ENCODE assay signal across 19 cellular contexts in the genomic region with DNA sequence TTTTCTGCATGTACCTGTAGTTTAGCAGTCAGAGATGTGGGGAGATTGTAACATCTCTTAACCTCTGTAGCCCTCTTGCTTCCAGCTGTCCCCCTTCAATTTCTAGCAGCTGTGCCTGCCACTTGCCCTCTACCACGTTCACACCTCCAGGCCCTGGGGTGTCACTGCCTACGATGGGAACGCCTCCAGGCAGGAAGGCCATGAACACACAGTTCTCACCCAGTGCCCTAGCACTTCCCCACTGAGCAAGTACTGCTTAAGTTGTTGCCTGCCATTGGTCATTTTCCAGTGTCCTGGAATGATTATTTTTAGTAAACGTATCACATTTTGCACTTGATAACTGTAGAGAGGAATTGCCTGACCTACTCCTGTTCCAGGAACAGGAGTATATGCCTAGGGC.
A peak's percentile ranks its signal among the peaks of the same experiment; 100 is the strongest.
DNase-seq lines count a peak whose midpoint lies in the region; ATAC-seq, FAIRE-seq and TF ChIP-seq lines count a peak whose summit lies in the region.
"Had no signal": no experiment of that assay in that cellular context is flagged by ENCODE, and none has a peak within 500 bp of the region (broad histone marks: within the 10 kb centered on the region; RNA-seq: fewer than 3 reads in every experiment).

No MANE protein-coding gene starts in this region.

- H3K9me3 ChIP-seq in H1 (ENCODE audit: insufficient read depth in 2 of 2, low read depth in 1 of 2, low read length in 1 of 2): no peaks in the 10 kb centered on the region
- no peaks in the 10 kb centered on the region for H3K9me3 ChIP-seq in right cardiac atrium (ENCODE audit: control insufficient read depth, low read length)

- ATAC-seq in right cardiac atrium: peak; percentile 89
- ATAC-seq in GM21515 (IDR thresholded peaks at IDR 0.05; ENCODE audit: unreplicated experiment): no peak
- ATAC-seq: GM23338, PC-3 had no signal

- intact Hi-C loops in right cardiac atrium (cut with DNase I): no loop called here

- no peaks in the 10 kb centered on the region for H3K9me3 Mint-ChIP-seq in type B pancreatic cell

- H3K18ac ChIP-seq in H1 (ENCODE audit: extremely low read depth, low read length): no peak overlapping the region

- no peak overlapping the region for H3K9ac ChIP-seq in H1 (replicated peaks in 1 of 4; ENCODE audit: extremely low read depth in 1 of 4, low read depth in 3 of 4, low read length in 3 of 4)

- H4K20me1 ChIP-seq in H1 (replicated peaks in 1 of 2; ENCODE audit: control insufficient read depth in 1 of 2, insufficient read depth in 2 of 2, low read length in 2 of 2): no peaks in the 10 kb centered on the region

- H3K4ac ChIP-seq in H1 (replicated peaks; ENCODE audit: insufficient read length, low read depth, low read length): no peak overlapping the region

- H3K27ac ChIP-seq in H1 (ENCODE audit: low read depth, low read length) (no peak overlapping the region), right cardiac atrium (ENCODE audit: low read length) (peak overlapping the region; percentile 98)

- H3K14ac ChIP-seq in H1 (ENCODE audit: insufficient read length): no peak overlapping the region

- no peak overlapping the region for H4K8ac ChIP-seq in H1 (ENCODE audit: extremely low read depth, insufficient read depth, low read length)

- no peaks in the 10 kb centered on the region for H3K79me2 ChIP-seq in H1 (ENCODE audit: control insufficient read depth in 1 of 2, insufficient read depth in 2 of 2, low read length in 2 of 2)

- H3K27me3 ChIP-seq in H1 (replicated peaks in 1 of 4; ENCODE audit: control insufficient read depth in 3 of 4, extremely low read depth in 1 of 4, insufficient read depth in 3 of 4, low read length in 3 of 4): no peaks in the 10 kb centered on the region
- no peaks in the 10 kb centered on the region for H3K27me3 ChIP-seq in right cardiac atrium (ENCODE audit: control insufficient read depth, insufficient read depth)

- H3K56ac ChIP-seq in H1 (replicated peaks; ENCODE audit: insufficient read length, low read depth, low read length): no peak overlapping the region

- no peak for TF ChIP-seq POLR2A in H1 (IDR thresholded peaks at IDR 0.05; ENCODE audit: control extremely low read depth in 1 of 2, low read depth in 2 of 2, low read length in 2 of 2)

- peaks cover 0 to 8% (median 0%) of the 10 kb centered on the region in 4 experiments; a peak in 1 of 7 replicates for H3K4me1 ChIP-seq in H1 (replicated peaks in 1 of 4; ENCODE audit: control insufficient read depth in 3 of 4, insufficient read depth in 4 of 4, low read length in 3 of 4)
- peaks cover 8% of the 10 kb centered on the region for H3K4me1 ChIP-seq in right cardiac atrium (ENCODE audit: control insufficient read depth, insufficient read depth, low read length)

- TF ChIP-seq RAD21 in H1 (IDR thresholded peaks at IDR 0.05 in 1 of 2, conservative IDR thresholded peaks at IDR 0.05 in 1 of 2; ENCODE audit: low read depth in 2 of 2, low read length in 2 of 2): no peak

- H4K91ac ChIP-seq in H1 (replicated peaks; ENCODE audit: insufficient read length, low read length): no peak overlapping the region

- POLR2A ChIA-PET in HEK293T (lab: Yijun Ruan, JAX) (no interaction called here), H1 (lab: Charles Lee; ENCODE audit: partially characterized antibody) (no interaction called here)

- peaks cover 7% of the 10 kb centered on the region for H3K4me1 Mint-ChIP-seq in type B pancreatic cell (ENCODE audit: unreplicated experiment)

- no peaks in the 10 kb centered on the region for H3K23me2 ChIP-seq in H1 (ENCODE audit: low read depth, low read length)

- TF ChIP-seq CTCF in H1 (IDR thresholded peaks at IDR 0.05; ENCODE audit: control extremely low read depth in 1 of 3, insufficient read depth in 1 of 3, low read depth in 1 of 3, low read length in 3 of 3) (no peak), type B pancreatic cell (conservative IDR thresholded peaks at IDR 0.05) (no peak)

- no peak overlapping the region for H2AK5ac ChIP-seq in H1 (ENCODE audit: low read depth, low read length)

- H2BK120ac ChIP-seq in H1 (replicated peaks; ENCODE audit: low read depth, low read length): no peak overlapping the region

- H2AFZ ChIP-seq in H1 (ENCODE audit: low read length): no peak overlapping the region
- H2AFZ ChIP-seq: GM23338 had no signal

- H2BK20ac ChIP-seq in H1 (ENCODE audit: low read length): no peak overlapping the region

- DNase-seq in HEK293T (ENCODE audit: extremely low spot score) (peak; percentile 2), H1 (ENCODE audit: low read depth in 1 of 2, low spot score in 2 of 2) (no peak), right cardiac atrium (peak; percentile 60 to 77 (median 77)), type B pancreatic cell (ENCODE audit: extremely low spot score, unreplicated experiment) (peak; percentile 29), occipital lobe (lab: John Stamatoyannopoulos, UW) (no peak)
- no peak for DNase-seq in activated T-cell treated with anti-CD3 and anti-CD28 coated beads, Interleukin-2, amount 50 U/mL, for 48 hours
- DNase-seq: ACHN; Calu3; CD4-positive, alpha-beta T cell; DMS53; KG1; NCI-H1048; NCI-H1436 treated with DMSO at 0.1 percent for 48 hours; NCI-H2081 treated with DMSO at 0.1 percent for 48 hours; NCI-H510A; NCI-H82; PC-3 had no signal

- H3K4me3 Mint-ChIP-seq in type B pancreatic cell: no peak overlapping the region
- H3K4me3 Mint-ChIP-seq: CD4-positive, alpha-beta T cell; GM23338 had no signal

- H4K5ac ChIP-seq in H1 (ENCODE audit: insufficient read length, low read depth, low read length): no peak overlapping the region

- peaks cover 26% of the 10 kb centered on the region for H3K36me3 Mint-ChIP-seq in type B pancreatic cell

- CTCF ChIA-PET in HEK293T (lab: Yijun Ruan, JAX) (no interaction called here), H1 (lab: Charles Lee; ENCODE audit: partially characterized antibody) (interaction anchor here (0.8 to 2.0 kb wide), 4 partner anchors 18 to 94 kb away, joined by 3 to 12 read pairs (median 4); no protein-coding TSS in a partner anchor)

- H2BK5ac ChIP-seq in H1 (ENCODE audit: low read depth, low read length): no peak overlapping the region

- no peaks in the 10 kb centered on the region for H3K36me3 ChIP-seq in H1 (ENCODE audit: control insufficient read depth in 2 of 4, insufficient read depth in 4 of 4, low read length in 3 of 4)

- H3K79me1 ChIP-seq in H1 (ENCODE audit: low read depth, low read length): no peaks in the 10 kb centered on the region

- no peak for FAIRE-seq in H1 (lab: Jason Lieb, UNC)

- H3K23ac ChIP-seq in H1 (ENCODE audit: insufficient read length): no peak overlapping the region

- WGBS in H1 (ENCODE audit: extremely low coverage in 1 of 2, insufficient coverage in 1 of 2, insufficient read length in 1 of 2, insufficient replicate concordance in 2 of 2, low coverage in 1 of 2, low lambda C conversion rate in 2 of 2, missing lambda C conversion rate in 1 of 2), 2 experiments: 92% methylated on average over 4 of the region's 4 CpGs; no CpG with 5 or more reads in 1 of the 2 experiments
- 54% methylated on average over 4 of the region's 4 CpGs for WGBS in right cardiac atrium

- no peak overlapping the region for H2BK12ac ChIP-seq in H1 (ENCODE audit: low read depth, low read length)

- H3K27ac Mint-ChIP-seq in type B pancreatic cell: no peak overlapping the region
- H3K27ac Mint-ChIP-seq: CD4-positive, alpha-beta T cell; GM23338 had no signal

- H3K4me2 ChIP-seq in H1 (ENCODE audit: insufficient read depth in 1 of 2, low read depth in 2 of 2, low read length in 2 of 2): no peak overlapping the region
- H3K4me2 ChIP-seq: GM23338 had no signal

- no peaks in the 10 kb centered on the region for H3K27me3 Mint-ChIP-seq in type B pancreatic cell

- 0 out of 2 replicates have a peak overlapping the region, but pooled peaks have one; percentile 46 for H2BK15ac ChIP-seq in H1 (ENCODE audit: low read length)

- H3K4me3 ChIP-seq in H1 (ENCODE audit: extremely low read depth in 1 of 4, insufficient read depth in 2 of 4, low read depth in 3 of 4, low read length in 4 of 4): no peak overlapping the region
- H3K4me3 ChIP-seq in right cardiac atrium (ENCODE audit: low read length): no peak overlapping the region
- H3K4me3 ChIP-seq: GM23338 had no signal

- TF ChIP-seq EP300 in H1 (IDR thresholded peaks at IDR 0.05; ENCODE audit: borderline replicate concordance in 1 of 2, low read depth in 2 of 2, low read length in 2 of 2): no peak

TF ChIP-seq in HEK293T, 16 proteins besides CTCF, POLR2A, EP300 and RAD21:
- TF ChIP-seq SP1 (IDR thresholded peaks at IDR 0.05) (no peak), ZNF384 (IDR thresholded peaks at IDR 0.05) (no peak), FOXA1 (IDR thresholded peaks at IDR 0.05) (no peak), HDGF (IDR thresholded peaks at IDR 0.05; ENCODE audit: borderline replicate concordance) (no peak), FOXM1 (IDR thresholded peaks at IDR 0.05; ENCODE audit: borderline replicate concordance) (no peak)

TF ChIP-seq in H1, 55 proteins besides CTCF, POLR2A, EP300 and RAD21 (continues in another document):
- TF ChIP-seq TCF12 (IDR thresholded peaks at IDR 0.05; ENCODE audit: low read depth, low read length) (no peak), JUND (IDR thresholded peaks at IDR 0.05; ENCODE audit: low read length) (no peak), NANOG (IDR thresholded peaks at IDR 0.05; ENCODE audit: insufficient read depth, low read depth, low read length, poor library complexity, severe bottlenecking) (no peak), HDAC6 (IDR thresholded peaks at IDR 0.05; ENCODE audit: low read depth, low read length) (no peak), YY1 (IDR thresholded peaks at IDR 0.05; ENCODE audit: low read depth, low read length) (no peak), TBP (IDR thresholded peaks at IDR 0.05; ENCODE audit: low read depth, low read length) (no peak), EGR1 (IDR thresholded peaks at IDR 0.05; ENCODE audit: borderline replicate concordance, low read depth, low read length) (no peak), MAFK (IDR thresholded peaks at IDR 0.05; ENCODE audit: low read depth, low read length) (no peak), TAF7 (optimal IDR thresholded peaks at IDR 0.05; ENCODE audit: borderline replicate concordance, low read depth, low read length) (no peak), RXRA (IDR thresholded peaks at IDR 0.05; ENCODE audit: insufficient read depth, low read depth, low read length) (no peak), BCL11A (IDR thresholded peaks at IDR 0.05; ENCODE audit: low read depth in 2 of 2, low read length in 2 of 2) (no peak), POU5F1 (IDR thresholded peaks at IDR 0.05; ENCODE audit: low read depth, low read length) (no peak)
- TF ChIP-seq, protein P1, sequence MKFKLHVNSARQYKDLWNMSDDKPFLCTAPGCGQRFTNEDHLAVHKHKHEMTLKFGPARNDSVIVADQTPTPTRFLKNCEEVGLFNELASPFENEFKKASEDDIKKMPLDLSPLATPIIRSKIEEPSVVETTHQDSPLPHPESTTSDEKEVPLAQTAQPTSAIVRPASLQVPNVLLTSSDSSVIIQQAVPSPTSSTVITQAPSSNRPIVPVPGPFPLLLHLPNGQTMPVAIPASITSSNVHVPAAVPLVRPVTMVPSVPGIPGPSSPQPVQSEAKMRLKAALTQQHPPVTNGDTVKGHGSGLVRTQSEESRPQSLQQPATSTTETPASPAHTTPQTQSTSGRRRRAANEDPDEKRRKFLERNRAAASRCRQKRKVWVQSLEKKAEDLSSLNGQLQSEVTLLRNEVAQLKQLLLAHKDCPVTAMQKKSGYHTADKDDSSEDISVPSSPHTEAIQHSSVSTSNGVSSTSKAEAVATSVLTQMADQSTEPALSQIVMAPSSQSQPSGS (IDR thresholded peaks at IDR 0.05; ENCODE audit: low read length): no peak

Comparison
In these comparisons a context has a peak if more than half of its experiments do, and no peak if none do; other contexts are left out.
1. DNase-seq: peak in HEK293T (single experiment), right cardiac atrium (3 of 3) and type B pancreatic cell (single experiment); none in H1 (0 of 2), occipital lobe (single experiment) and activated T-cell treated with anti-CD3 and anti-CD28 coated beads, Interleukin-2, amount 50 U/mL, for 48 hours (0 of 2).